In genomic region chr6:35970181-35970580, GRCh38 we compare ENCODE assay signal across 16 cellular contexts. TPM values are rescaled to one million over a fixed set of nuclear protein-coding genes. Genes with fewer than 3 reads are reported as not detected.
DNase-seq lines count a peak whose midpoint lies in the region; TF ChIP-seq lines count a peak whose summit lies in the region.
"Had no signal": no experiment of that assay in that cellular context is flagged by ENCODE, and none has a peak within 500 bp of the region (broad histone marks: within the 10 kb centered on the region; RNA-seq: fewer than 3 reads in every experiment).

No MANE protein-coding gene starts in this region.

- H3K9ac ChIP-seq in neural progenitor cell: no peak overlapping the region

- H3K27me3 ChIP-seq in MG63 (no peaks in the 10 kb centered on the region), neural progenitor cell (no peaks in the 10 kb centered on the region)

- H3K4me3 Mint-ChIP-seq in neural progenitor cell: no peak overlapping the region
- H3K4me3 Mint-ChIP-seq in type B pancreatic cell: no peak overlapping the region
- H3K4me3 Mint-ChIP-seq: naive thymus-derived CD8-positive, alpha-beta T cell had no signal

- H3K36me3 ChIP-seq in MG63 (no peaks in the 10 kb centered on the region), neural progenitor cell (no peaks in the 10 kb centered on the region)

- H2AFZ ChIP-seq in neural progenitor cell (replicated peaks): no peak overlapping the region

- H3F3A ChIP-seq in neural progenitor cell (ENCODE audit: low read depth): peaks cover 6% of the 10 kb centered on the region

- H3K27ac Mint-ChIP-seq in neural progenitor cell (no peak overlapping the region), type B pancreatic cell (no peak overlapping the region)

- in situ Hi-C loops in Caki2 (cut with HindIII; ENCODE audit: low pct_unique_long_range_greater_than_20kb, low sequenced_read_pairs): no loop called here

- no peaks in the 10 kb centered on the region for H3K79me2 ChIP-seq in neural progenitor cell (ENCODE audit: low read depth)

- no peaks in the 10 kb centered on the region for H4K20me1 ChIP-seq in neural progenitor cell (ENCODE audit: low read depth)

- no peaks in the 10 kb centered on the region for H3K9me3 ChIP-seq in MG63
- no peaks in the 10 kb centered on the region for H3K9me3 ChIP-seq in neural progenitor cell (ENCODE audit: low read depth)

- H3K9me3 Mint-ChIP-seq in neural progenitor cell: no peaks in the 10 kb centered on the region
- no peaks in the 10 kb centered on the region for H3K9me3 Mint-ChIP-seq in type B pancreatic cell
- H3K9me3 Mint-ChIP-seq: naive thymus-derived CD8-positive, alpha-beta T cell had no signal

- DNase-seq in Caki2 (ENCODE audit: low read depth): peak; percentile 27
- peak; percentile 31 for DNase-seq in MG63
- DNase-seq in dermis microvascular lymphatic vessel endothelial cell (ENCODE audit: low read depth in 2 of 2): peak; percentile 70 to 78
- peak; percentile 75 to 83 for DNase-seq in lung microvascular endothelial cell (ENCODE audit: low read depth in 2 of 2)
- DNase-seq in neural progenitor cell (ENCODE audit: low spot score): no peak
- no peak for DNase-seq in type B pancreatic cell (ENCODE audit: extremely low spot score, unreplicated experiment)
- no peak for DNase-seq in NCI-H1092 treated with DMSO at 0.1 percent for 48 hours (lab: John Stamatoyannopoulos, UW)
- DNase-seq in NCI-H446 treated with DMSO at 0.1 percent for 48 hours (lab: John Stamatoyannopoulos, UW): no peak
- DNase-seq: activated naive CD4-positive, alpha-beta T cell treated with anti-CD3 and anti-CD28 coated beads, Interleukin-2, amount 50 U/mL, for 16 hours; foreskin melanocyte; naive thymus-derived CD8-positive, alpha-beta T cell; NCI-H2081; NK-92 treated with Interleukin-12 subunit alpha and Interleukin-12 subunit beta, amount 100 ng/mL, for 24 hours had no signal

- peaks cover 4% of the 10 kb centered on the region for H3K27me3 Mint-ChIP-seq in neural progenitor cell (ENCODE audit: insufficient read depth, low read depth)
- no peaks in the 10 kb centered on the region for H3K27me3 Mint-ChIP-seq in type B pancreatic cell

- H3K4me1 ChIP-seq in neural progenitor cell: peaks cover 13% of the 10 kb centered on the region

- H3K4me3 ChIP-seq in MG63 (no peak overlapping the region), neural progenitor cell (no peak overlapping the region)
- H3K4me3 ChIP-seq: SK-N-MC had no signal

- H3K4me2 ChIP-seq in neural progenitor cell: no peak overlapping the region

- H3K27ac ChIP-seq in neural progenitor cell: no peak overlapping the region
- H3K27ac ChIP-seq: C4-2B, SK-N-MC, VCaP had no signal

- H3K36me3 Mint-ChIP-seq in neural progenitor cell (no peaks in the 10 kb centered on the region), type B pancreatic cell (no peaks in the 10 kb centered on the region)
- H3K36me3 Mint-ChIP-seq: naive thymus-derived CD8-positive, alpha-beta T cell had no signal

- TF ChIP-seq CTCF in neural progenitor cell (IDR thresholded peaks at IDR 0.05) (no peak), type B pancreatic cell (conservative IDR thresholded peaks at IDR 0.05) (no peak)

- H3K4me1 Mint-ChIP-seq in neural progenitor cell: peaks cover 29% of the 10 kb centered on the region
- H3K4me1 Mint-ChIP-seq in type B pancreatic cell (ENCODE audit: unreplicated experiment): peaks cover 3% of the 10 kb centered on the region
- H3K4me1 Mint-ChIP-seq: naive thymus-derived CD8-positive, alpha-beta T cell had no signal

RNA-seq across cellular contexts. Expression of gene SRPK1, which starts 49.3 kb away (rescaled TPM):
- 17.1 and 37.8 TPM in 2 replicates for total RNA-seq in Caki2 (2014; rRNA removed; shearing (Covaris generic); ENCODE audit: low replicate concordance)
- total RNA-seq in MG63 (2014; rRNA removed; shearing (Covaris generic); ENCODE audit: low replicate concordance): 20.7 and 46.6 TPM in 2 replicates
- total RNA-seq in dermis microvascular lymphatic vessel endothelial cell: 30.8 and 42.4 TPM in 2 replicates
- total RNA-seq in lung microvascular endothelial cell: 32.3 and 36.3 TPM in 2 replicates
- total RNA-seq in neural progenitor cell (ENCODE audit: low replicate concordance): 105 and 181 TPM in 2 replicates
- total RNA-seq in type B pancreatic cell (ENCODE audit: low replicate concordance): 69.7 and 73.8 TPM in 2 replicates

RNA-seq across cellular contexts. Expression of gene SLC26A8, which starts 54.3 kb away (rescaled TPM):
- not detected in 2 replicates for total RNA-seq in Caki2 (2014; rRNA removed; shearing (Covaris generic); ENCODE audit: low replicate concordance)
- total RNA-seq in MG63 (2014; rRNA removed; shearing (Covaris generic); ENCODE audit: low replicate concordance): not detected in 2 replicates
- total RNA-seq in dermis microvascular lymphatic vessel endothelial cell (not detected in 2 replicates), lung microvascular endothelial cell (not detected in 2 replicates), neural progenitor cell (ENCODE audit: low replicate concordance) (0.13 and 0.25 TPM in 2 replicates), type B pancreatic cell (ENCODE audit: low replicate concordance) (0.19 TPM in 1 of 2 replicates, not detected in the other)
- total RNA-seq: naive thymus-derived CD8-positive, alpha-beta T cell had no signal

RNA-seq across cellular contexts. Expression of gene MAPK14, which starts 57.4 kb away (rescaled TPM):
- total RNA-seq in Caki2 (2014; rRNA removed; shearing (Covaris generic); ENCODE audit: low replicate concordance): 27.0 and 40.4 TPM in 2 replicates
- 24.7 and 28.6 TPM in 2 replicates for total RNA-seq in MG63 (2014; rRNA removed; shearing (Covaris generic); ENCODE audit: low replicate concordance)
- total RNA-seq in dermis microvascular lymphatic vessel endothelial cell (34.5 and 41.2 TPM in 2 replicates), lung microvascular endothelial cell (29.2 and 36.5 TPM in 2 replicates), neural progenitor cell (ENCODE audit: low replicate concordance) (60.8 and 65.0 TPM in 2 replicates), type B pancreatic cell (ENCODE audit: low replicate concordance) (40.1 and 52.1 TPM in 2 replicates)

Comparison
In these comparisons a context has a peak if more than half of its experiments do, and no peak if none do; other contexts are left out.
1. DNase-seq: peak in Caki2 (single experiment), MG63 (single experiment), dermis microvascular lymphatic vessel endothelial cell (2 of 2) and lung microvascular endothelial cell (2 of 2); none in neural progenitor cell (single experiment), type B pancreatic cell (single experiment), NCI-H1092 treated with DMSO at 0.1 percent for 48 hours (single experiment) and NCI-H446 treated with DMSO at 0.1 percent for 48 hours (single experiment).